Comparison of ENCODE assay signal across 8 cellular contexts in the genomic region with DNA sequence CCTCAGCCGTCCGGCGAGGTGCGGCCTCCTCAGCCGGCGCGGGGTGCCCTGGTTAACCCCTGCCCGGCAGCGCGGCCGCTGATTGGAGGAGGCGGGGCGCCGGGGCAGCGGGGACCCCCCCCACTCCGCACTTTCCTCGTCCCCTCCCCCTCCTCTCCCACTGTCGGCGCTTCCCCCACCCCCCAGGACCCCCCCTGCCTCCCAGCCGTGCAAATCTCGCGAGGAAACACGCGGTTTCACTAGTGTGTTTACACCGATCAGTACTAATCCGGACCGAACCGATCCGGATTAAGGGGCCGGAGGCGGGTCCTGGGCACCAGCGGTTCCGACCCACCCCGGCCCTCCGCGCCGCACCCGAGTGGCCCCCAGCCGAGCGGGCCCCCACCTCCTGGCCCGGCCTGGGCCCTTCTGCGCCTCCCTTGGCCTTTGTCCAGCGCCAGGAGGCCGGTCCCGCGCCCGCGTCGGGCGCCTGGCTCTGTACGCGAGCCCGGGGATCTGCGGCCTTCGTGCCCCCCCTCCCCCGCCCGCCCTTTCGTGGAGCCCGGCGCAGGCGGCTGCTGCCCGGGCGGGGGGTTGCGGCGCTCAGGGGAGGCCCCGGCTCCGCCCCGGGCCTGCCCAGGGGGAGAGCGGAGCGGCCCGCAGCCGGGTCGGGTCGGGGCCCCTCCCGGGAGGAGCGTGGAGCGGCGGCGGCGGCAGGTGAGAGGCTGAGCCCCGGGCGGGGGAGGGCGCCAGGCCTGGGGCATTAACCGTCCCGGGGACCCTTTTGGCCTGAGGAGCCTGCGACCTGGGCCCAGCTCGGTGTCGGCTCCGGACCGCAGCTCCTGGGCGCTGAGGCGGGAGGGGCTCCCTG. TPM values are rescaled to one million over a fixed set of nuclear protein-coding genes. Genes with fewer than 3 reads are reported as not detected.
A peak's percentile ranks its signal among the peaks of the same experiment; 100 is the strongest.
DNase-seq lines count a peak whose midpoint lies in the region; ATAC-seq, FAIRE-seq and TF ChIP-seq lines count a peak whose summit lies in the region.
"Not testable (repeated sequence)": the region's sequence is repeated elsewhere in the genome, so short reads cannot be mapped to it uniquely, and the experiment has no call there.

No MANE protein-coding gene starts in this region.

- peaks cover 17% of the 10 kb centered on the region for H3K4me1 Mint-ChIP-seq in GM23338
- H3K4me1 Mint-ChIP-seq in activated T-helper 1 cell treated with anti-CD3 and anti-CD28 coated beads, Interleukin-12 subunit alpha, Interleukin-12 subunit beta, Interleukin-2, Interleukin-4 antibody, amounts not matched to agents 30 ng/mL and 10 ng/mL and 1 ng/mL, durations not matched to agents 14 hours and 24 hours and 36 hours (ENCODE audit: low read depth): peaks cover 41% of the 10 kb centered on the region
- peaks cover 23 to 46% (median 40%) of the 10 kb centered on the region in 7 donors for H3K4me1 Mint-ChIP-seq in naive thymus-derived CD4-positive, alpha-beta T cell

- peak; percentile 66 for DNase-seq in DMS53 treated with DMSO at 0.1 percent for 48 hours (lab: John Stamatoyannopoulos, UW; ENCODE audit: unreplicated experiment)
- peak; percentile 91 for DNase-seq in GM23338 (ENCODE audit: low spot score)
- DNase-seq in Karpas-422: peak; percentile 93
- peak; percentile 50 for DNase-seq in RCC 7860 (ENCODE audit: low spot score)
- peak; percentile 66 for DNase-seq in activated T-helper 1 cell treated with anti-CD3 and anti-CD28 coated beads, Interleukin-12 subunit alpha, Interleukin-12 subunit beta, Interleukin-2, Interleukin-4 antibody, amounts not matched to agents 30 ng/mL and 10 ng/mL and 1 ng/mL, durations not matched to agents 14 hours and 24 hours and 36 hours (ENCODE audit: low spot score)
- DNase-seq in fibroblast of lung (ENCODE audit: low read depth in 2 of 2): peak; percentile 66 to 82
- DNase-seq in naive thymus-derived CD4-positive, alpha-beta T cell: peak; percentile 66 to 84 (median 82)
- DNase-seq in stimulated activated CD8-positive, alpha-beta memory T cell treated with anti-CD3 and anti-CD28 coated beads, Interleukin-7, amount 100 ng/mL, for 48 hours (ENCODE audit: extremely low read depth in 1 of 2, low read depth in 1 of 2): peak; percentile 54 to 69

- not testable (repeated sequence) for H3F3A ChIP-seq in GM23338 (replicated peaks; ENCODE audit: low read depth)

- not testable (repeated sequence) for H3K4me1 ChIP-seq in GM23338 (ENCODE audit: insufficient read depth); fibroblast of lung (ENCODE audit: control insufficient read depth, extremely low read depth, insufficient read depth, low read length); naive thymus-derived CD4-positive, alpha-beta T cell (ENCODE audit: control insufficient read depth in 2 of 2, insufficient read depth in 2 of 2, low read length in 2 of 2)
- peaks cover 17% of the 10 kb centered on the region for H3K4me1 ChIP-seq in Karpas-422 (ENCODE audit: low read length)

- H4K20me1 ChIP-seq in GM23338 (replicated peaks; ENCODE audit: insufficient read depth); Karpas-422 (ENCODE audit: insufficient read depth, low read depth, low read length); fibroblast of lung (ENCODE audit: control insufficient read depth, extremely low read depth, insufficient read depth, low read length): not testable (repeated sequence)

- intact Hi-C loops in activated T-helper 1 cell treated with anti-CD3 and anti-CD28 coated beads, Interleukin-12 subunit alpha, Interleukin-12 subunit beta, Interleukin-2, Interleukin-4 antibody, amounts not matched to agents 30 ng/mL and 10 ng/mL and 1 ng/mL, durations not matched to agents 14 hours and 24 hours and 36 hours (cut with micrococcal nuclease): loop anchor here (1.0 to 10.0 kb wide), 5 partner anchors 76 to 877 kb away; a partner anchor contains a TSS
- intact Hi-C loops in naive thymus-derived CD4-positive, alpha-beta T cell (cut with micrococcal nuclease): loop anchor here (1.0 to 10.0 kb wide), 8 partner anchors 55 to 1416 kb away; a partner anchor contains a TSS

- H3K9ac ChIP-seq in Karpas-422 (ENCODE audit: low read length) (peak overlapping the region; percentile 79), fibroblast of lung (ENCODE audit: insufficient read depth, low read length) (peak overlapping the region; percentile 92)

- POLR2A ChIA-PET in naive thymus-derived CD4-positive, alpha-beta T cell (lab: Charles Lee): not testable (repeated sequence)

- not testable (repeated sequence) for H2AFZ ChIP-seq in GM23338; Karpas-422 (ENCODE audit: low read length); fibroblast of lung (ENCODE audit: low read length)

- peaks cover 25% of the 10 kb centered on the region for H3K36me3 Mint-ChIP-seq in GM23338 (ENCODE audit: low read depth)
- peaks cover 24% of the 10 kb centered on the region for H3K36me3 Mint-ChIP-seq in activated T-helper 1 cell treated with anti-CD3 and anti-CD28 coated beads, Interleukin-12 subunit alpha, Interleukin-12 subunit beta, Interleukin-2, Interleukin-4 antibody, amounts not matched to agents 30 ng/mL and 10 ng/mL and 1 ng/mL, durations not matched to agents 14 hours and 24 hours and 36 hours (ENCODE audit: low read depth)
- peaks cover 0 to 14% (median 0%) of the 10 kb centered on the region in 5 donors for H3K36me3 Mint-ChIP-seq in naive thymus-derived CD4-positive, alpha-beta T cell

- not testable (repeated sequence) for TF ChIP-seq CTCF in GM23338 (conservative IDR thresholded peaks at IDR 0.05; ENCODE audit: low read depth in 2 of 2); fibroblast of lung (conservative IDR thresholded peaks at IDR 0.05 in 1 of 2, IDR thresholded peaks at IDR 0.05 in 1 of 2; ENCODE audit: low read depth in 1 of 2, low read length in 2 of 2)

- H3K79me2 ChIP-seq in GM23338 (replicated peaks; ENCODE audit: insufficient read depth): peaks cover 44% of the 10 kb centered on the region
- H3K79me2 ChIP-seq in Karpas-422 (ENCODE audit: low read length): peaks cover 47% of the 10 kb centered on the region
- H3K79me2 ChIP-seq in fibroblast of lung (ENCODE audit: control insufficient read depth, insufficient read depth, low read length): peaks cover 37% of the 10 kb centered on the region

- not testable (repeated sequence) for H3K27me3 Mint-ChIP-seq in GM23338 (ENCODE audit: insufficient read depth, low read depth, poor library complexity); activated T-helper 1 cell treated with anti-CD3 and anti-CD28 coated beads, Interleukin-12 subunit alpha, Interleukin-12 subunit beta, Interleukin-2, Interleukin-4 antibody, amounts not matched to agents 30 ng/mL and 10 ng/mL and 1 ng/mL, durations not matched to agents 14 hours and 24 hours and 36 hours (ENCODE audit: insufficient read depth); naive thymus-derived CD4-positive, alpha-beta T cell

- not testable (repeated sequence) for H3K36me3 ChIP-seq in GM23338 (ENCODE audit: insufficient read depth); Karpas-422 (ENCODE audit: insufficient read depth, low read length); fibroblast of lung (ENCODE audit: control insufficient read depth, insufficient read depth, low read length); naive thymus-derived CD4-positive, alpha-beta T cell (ENCODE audit: control insufficient read depth in 2 of 3, insufficient read depth in 3 of 3, low read length in 3 of 3)

- CTCF ChIA-PET in naive thymus-derived CD4-positive, alpha-beta T cell (lab: Charles Lee): not testable (repeated sequence)

- H3K27ac Mint-ChIP-seq in GM23338; activated T-helper 1 cell treated with anti-CD3 and anti-CD28 coated beads, Interleukin-12 subunit alpha, Interleukin-12 subunit beta, Interleukin-2, Interleukin-4 antibody, amounts not matched to agents 30 ng/mL and 10 ng/mL and 1 ng/mL, durations not matched to agents 14 hours and 24 hours and 36 hours: not testable (repeated sequence)
- peak overlapping the region in 4 of 9 donors; percentile 58 to 81 (median 75) for H3K27ac Mint-ChIP-seq in naive thymus-derived CD4-positive, alpha-beta T cell

- peak; percentile 80 for ATAC-seq in GM23338
- peak; percentile 86 for ATAC-seq in naive thymus-derived CD4-positive, alpha-beta T cell

- H3K27me3 ChIP-seq in GM23338 (ENCODE audit: insufficient read depth); Karpas-422 (ENCODE audit: low read length); fibroblast of lung (ENCODE audit: control insufficient read depth, insufficient read depth, low read length); naive thymus-derived CD4-positive, alpha-beta T cell (ENCODE audit: control insufficient read depth in 2 of 2, insufficient read depth in 2 of 2, low read length in 2 of 2): not testable (repeated sequence)

- peak overlapping the region; percentile 61; the same call in 2 of the 3 replicates for H3K4me3 Mint-ChIP-seq in GM23338
- peak overlapping the region; percentile 64 for H3K4me3 Mint-ChIP-seq in activated T-helper 1 cell treated with anti-CD3 and anti-CD28 coated beads, Interleukin-12 subunit alpha, Interleukin-12 subunit beta, Interleukin-2, Interleukin-4 antibody, amounts not matched to agents 30 ng/mL and 10 ng/mL and 1 ng/mL, durations not matched to agents 14 hours and 24 hours and 36 hours
- H3K4me3 Mint-ChIP-seq in naive thymus-derived CD4-positive, alpha-beta T cell: peak overlapping the region in 7 of 10 donors; percentile 34 to 89 (median 59)

- H3K27ac ChIP-seq in GM23338 (ENCODE audit: low read depth): 0 out of 2 replicates have a peak overlapping the region, but pooled peaks have one; percentile 63
- peak overlapping the region; percentile 38 for H3K27ac ChIP-seq in Karpas-422 (ENCODE audit: low read length)
- peak overlapping the region; percentile 80 for H3K27ac ChIP-seq in fibroblast of lung (ENCODE audit: insufficient read depth, low read length)
- peak overlapping the region; percentile 95 for H3K27ac ChIP-seq in naive thymus-derived CD4-positive, alpha-beta T cell (ENCODE audit: low read depth, low read length)

- not testable (repeated sequence) for H3K9me3 Mint-ChIP-seq in GM23338; activated T-helper 1 cell treated with anti-CD3 and anti-CD28 coated beads, Interleukin-12 subunit alpha, Interleukin-12 subunit beta, Interleukin-2, Interleukin-4 antibody, amounts not matched to agents 30 ng/mL and 10 ng/mL and 1 ng/mL, durations not matched to agents 14 hours and 24 hours and 36 hours; naive thymus-derived CD4-positive, alpha-beta T cell

- H3K4me3 ChIP-seq in GM23338: peak overlapping the region; percentile 89
- H3K4me3 ChIP-seq in Karpas-422 (ENCODE audit: low read length): peak overlapping the region; percentile 74
- peak overlapping the region in 3 of 4 experiments; percentile 46 to 76 (median 71) for H3K4me3 ChIP-seq in fibroblast of lung (replicated peaks in 1 of 4; ENCODE audit: control extremely low read depth in 1 of 4, insufficient read depth in 1 of 4, low read depth in 3 of 4, low read length in 4 of 4)
- peak overlapping the region; percentile 46 for H3K4me3 ChIP-seq in naive thymus-derived CD4-positive, alpha-beta T cell (ENCODE audit: low read length)

- FAIRE-seq in RCC 7860 (lab: Jason Lieb, UNC): not testable (repeated sequence)

- not testable (repeated sequence) for H3K9me3 ChIP-seq in Karpas-422 (ENCODE audit: low read length); fibroblast of lung (ENCODE audit: control insufficient read depth, insufficient read depth, low read depth, low read length); naive thymus-derived CD4-positive, alpha-beta T cell (ENCODE audit: control insufficient read depth in 2 of 3, low read length in 3 of 3)

- H3K4me2 ChIP-seq in GM23338 (peak overlapping the region; percentile 78; the same call in 1 of the 2 replicates), Karpas-422 (ENCODE audit: low read depth, low read length, poor library complexity, severe bottlenecking) (peak overlapping the region; percentile 80)
- H3K4me2 ChIP-seq in fibroblast of lung (ENCODE audit: extremely low read depth, insufficient read depth, low read length): not testable (repeated sequence)

- not testable (repeated sequence) for H3K9me2 ChIP-seq in GM23338 (ENCODE audit: insufficient read depth); Karpas-422 (replicated peaks; ENCODE audit: insufficient read depth, low read length)

RNA-seq across cellular contexts. Expression of a gene that starts 54.8 kb away (rescaled TPM):
- 48.3 and 72.0 TPM in 2 replicates for total RNA-seq in GM23338 (2014; rRNA removed; shearing (Covaris generic))
- polyA plus RNA-seq in GM23338 (2016; fragmentation: Nextera tagmentation; extraction: Ambion mirVana) (21.2 and 24.0 TPM in 2 replicates), fibroblast of lung (25.5 and 28.8 TPM in 2 replicates)
- 20.7 and 27.8 TPM in 2 replicates for total RNA-seq in Karpas-422 (2014; rRNA removed; shearing (Covaris generic); ENCODE audit: low replicate concordance)
- total RNA-seq in activated T-helper 1 cell treated with anti-CD3 and anti-CD28 coated beads, Interleukin-12 subunit alpha, Interleukin-12 subunit beta, Interleukin-2, Interleukin-4 antibody, amounts not matched to agents 30 ng/mL and 10 ng/mL and 1 ng/mL, durations not matched to agents 14 hours and 24 hours and 36 hours: 63.0 and 64.9 TPM in 2 replicates
- 25.4 and 30.9 TPM in 2 replicates for total RNA-seq in fibroblast of lung
- 19.9 and 20.9 TPM in 2 replicates for polyA plus RNA-seq in fibroblast of lung (2012)
- 5.9 and 37.5 TPM in 2 replicates for polyA minus RNA-seq in fibroblast of lung (ENCODE audit: low replicate concordance)
- total RNA-seq in naive thymus-derived CD4-positive, alpha-beta T cell: 10 to 100 TPM; 18.2 to 35.1 (median 25.9) TPM
- 10 to 100 TPM; 14.7 to 29.7 TPM for polyA plus RNA-seq in naive thymus-derived CD4-positive, alpha-beta T cell

Comparison
In these comparisons a context has a peak if more than half of its experiments do, and no peak if none do; other contexts are left out.
1. Peak in every context shown above with its lines: DNase-seq, ATAC-seq, H3K4me3 ChIP-seq and H3K27ac ChIP-seq.
2. H3K27ac ChIP-seq: peak in every context shown above with its lines; median percentile 95 in naive thymus-derived CD4-positive, alpha-beta T cell; 80 in fibroblast of lung; 63 in GM23338; 38 in Karpas-422.